ENCODE assay signal across 10 cellular contexts in genomic region chr3:135929670-135930069, GRCh38. TPM values are rescaled to one million over a fixed set of nuclear protein-coding genes. Genes with fewer than 3 reads are reported as not detected.
DNase-seq lines count a peak whose midpoint lies in the region; ATAC-seq and TF ChIP-seq lines count a peak whose summit lies in the region.
"Had no signal": no experiment of that assay in that cellular context is flagged by ENCODE, and none has a peak within 500 bp of the region (broad histone marks: within the 10 kb centered on the region; RNA-seq: fewer than 3 reads in every experiment).

No MANE protein-coding gene starts in this region.

- no peaks in the 10 kb centered on the region for H3K4me1 Mint-ChIP-seq in activated CD8-positive, alpha-beta T cell treated with anti-CD3 and anti-CD28 coated beads, Interleukin-2, amount 10 ng/mL, durations not matched to agents 7 days and 5 days (ENCODE audit: low read depth)

- POLR2A ChIA-PET in activated CD8-positive, alpha-beta T cell treated with anti-CD3 and anti-CD28 coated beads, Interleukin-2, amount 10 ng/mL, durations not matched to agents 7 days and 5 days (lab: Charles Lee) = no interaction called here

- no peak overlapping the region for H3K4me3 ChIP-seq in epithelial cell of esophagus (ENCODE audit: low read length)

- no peaks in the 10 kb centered on the region for H3K36me3 Mint-ChIP-seq in activated CD8-positive, alpha-beta T cell treated with anti-CD3 and anti-CD28 coated beads, Interleukin-2, amount 10 ng/mL, durations not matched to agents 7 days and 5 days (ENCODE audit: low read depth)

- no peak overlapping the region for H3K4me3 Mint-ChIP-seq in activated CD8-positive, alpha-beta T cell treated with anti-CD3 and anti-CD28 coated beads, Interleukin-2, amount 10 ng/mL, durations not matched to agents 7 days and 5 days
- H3K4me3 Mint-ChIP-seq: activated T-cell treated with anti-CD3 and anti-CD28 coated beads, Interleukin-2, amount 50 U/mL, for 72 hours had no signal

- no peaks in the 10 kb centered on the region for H3K27me3 Mint-ChIP-seq in activated CD8-positive, alpha-beta T cell treated with anti-CD3 and anti-CD28 coated beads, Interleukin-2, amount 10 ng/mL, durations not matched to agents 7 days and 5 days (ENCODE audit: low read depth)

- H3K27ac Mint-ChIP-seq in activated CD8-positive, alpha-beta T cell treated with anti-CD3 and anti-CD28 coated beads, Interleukin-2, amount 10 ng/mL, durations not matched to agents 7 days and 5 days = no peak overlapping the region
- H3K27ac Mint-ChIP-seq: activated T-cell treated with anti-CD3 and anti-CD28 coated beads, Interleukin-2, amount 50 U/mL, for 72 hours had no signal

- peak; percentile 3 for TF ChIP-seq CTCF in epithelial cell of esophagus (IDR thresholded peaks at IDR 0.05; ENCODE audit: insufficient read depth, low read depth, low read length, missing control alignments)

- CTCF ChIA-PET in activated CD8-positive, alpha-beta T cell treated with anti-CD3 and anti-CD28 coated beads, Interleukin-2, amount 10 ng/mL, durations not matched to agents 7 days and 5 days (lab: Charles Lee) = no interaction called here

- ATAC-seq in activated CD8-positive, alpha-beta T cell treated with anti-CD3 and anti-CD28 coated beads, Interleukin-2, amount 10 ng/mL, durations not matched to agents 7 days and 5 days = no peak
- ATAC-seq: activated T-cell treated with anti-CD3 and anti-CD28 coated beads, Interleukin-2, amount 50 U/mL, for 72 hours had no signal

- peak; percentile 90 for DNase-seq in RPMI7951 (ENCODE audit: low read depth)
- no peak for DNase-seq in epithelial cell of esophagus (ENCODE audit: low read depth)
- peak; percentile 70 for DNase-seq in mucosa of gallbladder (ENCODE audit: low spot score)
- peak; percentile 50 for DNase-seq in ureter (ENCODE audit: low spot score)
- no peak for DNase-seq in NCI-H82 treated with DMSO at 0.1 percent for 48 hours (lab: John Stamatoyannopoulos, UW; ENCODE audit: unreplicated experiment)
- DNase-seq in activated CD8-positive, alpha-beta T cell treated with anti-CD3 and anti-CD28 coated beads, Interleukin-2, amount 10 ng/mL, durations not matched to agents 7 days and 5 days = no peak
- no peak for DNase-seq in CD1c-positive myeloid dendritic cell (ENCODE audit: extremely low spot score)
- DNase-seq: activated T-cell treated with anti-CD3 and anti-CD28 coated beads, Interleukin-2, amount 50 U/mL, for 72 hours; NCI-H446; stimulated activated CD8-positive, alpha-beta memory T cell treated with anti-CD3 and anti-CD28 coated beads, Interleukin-4, amount 100 ng/mL, for 48 hours had no signal

- no peaks in the 10 kb centered on the region for H3K9me3 Mint-ChIP-seq in activated CD8-positive, alpha-beta T cell treated with anti-CD3 and anti-CD28 coated beads, Interleukin-2, amount 10 ng/mL, durations not matched to agents 7 days and 5 days (ENCODE audit: insufficient read depth)

RNA-seq across cellular contexts. Expression of gene PPP2R3A, which starts 35.9 kb away (rescaled TPM):
- 14.7 and 15.1 TPM in 2 replicates for total RNA-seq in RPMI7951 (2014; rRNA removed; shearing (Covaris generic))
- 16.9 TPM for total RNA-seq in mucosa of gallbladder
- total RNA-seq in ureter = 11.0 TPM
- total RNA-seq in activated CD8-positive, alpha-beta T cell treated with anti-CD3 and anti-CD28 coated beads, Interleukin-2, amount 10 ng/mL, durations not matched to agents 7 days and 5 days = under 1 TPM; 0.05 to 0.21 TPM

Comparison
In these comparisons a context has a peak if more than half of its experiments do, and no peak if none do; other contexts are left out.
1. DNase-seq: peak in RPMI7951 (single experiment), mucosa of gallbladder (single experiment) and ureter (single experiment); none in epithelial cell of esophagus (single experiment), NCI-H82 treated with DMSO at 0.1 percent for 48 hours (single experiment), activated CD8-positive, alpha-beta T cell treated with anti-CD3 and anti-CD28 coated beads, Interleukin-2, amount 10 ng/mL, durations not matched to agents 7 days and 5 days (single experiment) and CD1c-positive myeloid dendritic cell (single experiment).